In genomic region chr6:33118525-33119123, GRCh38 we compare ENCODE assay signal across 8 cellular contexts. TPM values are rescaled to one million over a fixed set of nuclear protein-coding genes. Genes with fewer than 3 reads are reported as not detected.
DNase-seq lines count a peak whose midpoint lies in the region; ATAC-seq and TF ChIP-seq lines count a peak whose summit lies in the region.

No MANE protein-coding gene starts in this region.

- no peak overlapping the region for H2BK120ac ChIP-seq in IMR-90 (ENCODE audit: low read depth, low read length)
- no peak overlapping the region for H2BK120ac ChIP-seq in mesendoderm (ENCODE audit: low read depth, low read length)

- H3K56ac ChIP-seq in IMR-90 (ENCODE audit: extremely low read depth, insufficient read depth, low read length) (no peak overlapping the region), mesendoderm (ENCODE audit: low read length) (peak overlapping the region; percentile 50)

- H3K27me3 ChIP-seq in IMR-90 (ENCODE audit: control insufficient read depth, insufficient read depth, low read length), result peaks cover 52% of the 10 kb centered on the region
- no peaks in the 10 kb centered on the region for H3K27me3 ChIP-seq in mesendoderm (ENCODE audit: insufficient read depth, low read length, poor library complexity)

- no peak overlapping the region for H3K14ac ChIP-seq in IMR-90 (replicated peaks; ENCODE audit: low read depth, low read length)

- H2BK5ac ChIP-seq in IMR-90 (ENCODE audit: low read depth, low read length, poor library complexity, severe bottlenecking) (no peak overlapping the region), mesendoderm (ENCODE audit: low read length) (no peak overlapping the region)

- WGBS in IMR-90 (ENCODE audit: extremely low coverage in 2 of 2, insufficient read length in 1 of 2), 2 experiments, result no CpG with 5 or more reads among the region's 3 CpGs
- no CpG with 5 or more reads among the region's 3 CpGs for WGBS in mesendoderm (ENCODE audit: extremely low coverage, insufficient coverage, low lambda C conversion rate)

- H3K9me3 ChIP-seq in IMR-90 (ENCODE audit: control insufficient read depth, insufficient read depth, low read length), result 0 out of 2 replicates have a peak, but pooled peaks cover 3% of the 10 kb centered on the region

- H3K79me2 ChIP-seq in mesendoderm (ENCODE audit: control insufficient read depth, insufficient read depth, low read length), result peaks cover 26% of the 10 kb centered on the region

- H3K36me3 ChIP-seq in IMR-90 (ENCODE audit: control insufficient read depth, insufficient read depth, low read length) (no peaks in the 10 kb centered on the region), mesendoderm (ENCODE audit: control insufficient read depth, insufficient read depth, low read length) (no peaks in the 10 kb centered on the region)

- dilution Hi-C loops in IMR-90 (cut with HindIII; ENCODE audit: low sequenced_read_pairs, unreplicated experiment), result no loop called here

- no peak overlapping the region for H3K4me3 ChIP-seq in IMR-90 (ENCODE audit: insufficient read depth, low read depth, low read length)
- H3K4me3 ChIP-seq in mesendoderm (ENCODE audit: low read length), result no peak overlapping the region

- H4K5ac ChIP-seq in IMR-90 (ENCODE audit: low read depth, low read length), result no peak overlapping the region
- H4K5ac ChIP-seq in mesendoderm (ENCODE audit: low read length), result no peak overlapping the region

- H3K9me1 ChIP-seq in IMR-90 (ENCODE audit: insufficient read depth, low read length), result no peaks in the 10 kb centered on the region

- H3K23ac ChIP-seq in IMR-90 (ENCODE audit: low read depth, low read length) (no peak overlapping the region), mesendoderm (ENCODE audit: low read length) (no peak overlapping the region)

- no peaks in the 10 kb centered on the region for H3K79me1 ChIP-seq in IMR-90 (ENCODE audit: low read depth in 1 of 2, low read length in 2 of 2)
- peaks cover 5% of the 10 kb centered on the region for H3K79me1 ChIP-seq in mesendoderm (ENCODE audit: low read length)

- no peak overlapping the region for H3K27ac ChIP-seq in IMR-90 (ENCODE audit: insufficient read depth, low read length)
- H3K27ac ChIP-seq in mesendoderm (ENCODE audit: low read depth, low read length), result no peak overlapping the region

- peak; percentile 42 for DNase-seq in DMS79 (lab: John Stamatoyannopoulos, UW)
- peak; percentile 49 for DNase-seq in IMR-90
- peak; percentile 80 for DNase-seq in OCI-M1 (lab: John Stamatoyannopoulos, UW)
- peak; percentile 35 to 59 for DNase-seq in dermis microvascular lymphatic vessel endothelial cell (ENCODE audit: low read depth in 2 of 2)
- peak; percentile 71 for DNase-seq in mesendoderm
- no peak for DNase-seq in epidermal melanocyte (ENCODE audit: insufficient read length, low spot score)
- DNase-seq in left colon, result no peak

- no peak overlapping the region for H3K9ac ChIP-seq in IMR-90 (ENCODE audit: low read depth, low read length)
- peak overlapping the region; percentile 42 for H3K9ac ChIP-seq in mesendoderm (ENCODE audit: low read length)

- BruUV-seq in IMR-90 (replicated peaks; lab: Mats Ljungman, UMichigan), result no TSS peak

- in situ Hi-C loops in IMR-90 (cut with MboI; ENCODE audit: low sequenced_read_pairs), result no loop called here

- no peak for TF ChIP-seq POLR2A in IMR-90 (IDR thresholded peaks at IDR 0.05; ENCODE audit: low read depth, low read length)

- H2BK20ac ChIP-seq in IMR-90 (ENCODE audit: low read depth, low read length), result no peak overlapping the region

- H2AK5ac ChIP-seq in IMR-90 (ENCODE audit: low read depth, low read length), result no peak overlapping the region
- no peak overlapping the region for H2AK5ac ChIP-seq in mesendoderm (ENCODE audit: low read length)

- intact Hi-C loops in IMR-90 (cut with micrococcal nuclease) (loop anchor here (1.0 kb wide), 3 partner anchors 30 to 130 kb away; no protein-coding TSS in a partner anchor), left colon (cut with DNase I, micrococcal nuclease) (loop anchor here in 1 of 2 donors (5.0 kb wide), 1 partner anchor 129 kb away; no protein-coding TSS in a partner anchor)

- peak; percentile 65 for TF ChIP-seq CTCF in IMR-90 (conservative IDR thresholded peaks at IDR 0.05; ENCODE audit: low read depth, low read length)

- ATAC-seq in IMR-90 (ENCODE audit: low read depth), result peak; percentile 72
- ATAC-seq in HG03175 (IDR thresholded peaks at IDR 0.05; ENCODE audit: unreplicated experiment), result no peak
- no peak for ATAC-seq in left colon

- H2AFZ ChIP-seq in IMR-90 (replicated peaks; ENCODE audit: low read length, poor library complexity), result no peak overlapping the region

- H4K8ac ChIP-seq in IMR-90 (ENCODE audit: low read depth in 2 of 2, low read length in 2 of 2) (no peak overlapping the region), mesendoderm (ENCODE audit: low read depth, low read length) (no peak overlapping the region)

- TF ChIP-seq RAD21 in IMR-90 (IDR thresholded peaks at IDR 0.05; ENCODE audit: low read length), result peak; percentile 56

- no peaks in the 10 kb centered on the region for H4K20me1 ChIP-seq in IMR-90 (ENCODE audit: insufficient read depth, low read length)

- CTCF ChIA-PET in IMR-90 (lab: Yijun Ruan, JAX), result interaction anchor here (1.6 kb wide), 2 partner anchors 17 to 36 kb away, joined by 3 to 4 read pairs; no protein-coding TSS in a partner anchor

- no peak overlapping the region for H2AK9ac ChIP-seq in IMR-90 (replicated peaks; ENCODE audit: low read depth, low read length, poor library complexity)

- POLR2A ChIA-PET in IMR-90 (lab: Charles Lee; ENCODE audit: unreplicated experiment), result interaction anchor here (0.6 kb wide), 1 partner anchor 90 kb away, joined by 3 read pairs; no protein-coding TSS in a partner anchor

- H3K4me1 ChIP-seq in IMR-90 (ENCODE audit: control insufficient read depth, insufficient read depth, low read length), result no peaks in the 10 kb centered on the region; the same call in 1 of the 2 replicates
- H3K4me1 ChIP-seq in mesendoderm (ENCODE audit: control insufficient read depth, low read depth, low read length), result no peaks in the 10 kb centered on the region

- H2BK15ac ChIP-seq in IMR-90 (ENCODE audit: low read depth, low read length), result no peak overlapping the region
- no peak overlapping the region for H2BK15ac ChIP-seq in mesendoderm (replicated peaks; ENCODE audit: low read depth)

- no peak overlapping the region for H3K4ac ChIP-seq in IMR-90 (ENCODE audit: low read depth, low read length)
- H3K4ac ChIP-seq in mesendoderm (ENCODE audit: low read depth, low read length), result no peak overlapping the region

- H4K91ac ChIP-seq in IMR-90 (ENCODE audit: insufficient read depth, low read depth, low read length), result no peak overlapping the region

- H3K4me2 ChIP-seq in IMR-90 (ENCODE audit: low read depth, low read length) (no peak overlapping the region), mesendoderm (ENCODE audit: low read length) (peak overlapping the region; percentile 25)

- H3K18ac ChIP-seq in IMR-90 (ENCODE audit: low read depth, low read length) (no peak overlapping the region), mesendoderm (ENCODE audit: low read length) (no peak overlapping the region)

TF ChIP-seq in IMR-90, 13 proteins besides CTCF, POLR2A, EP300 and RAD21:
- no peak for TF ChIP-seq NFE2L2 (IDR thresholded peaks at IDR 0.05; ENCODE audit: low read depth, low read length)
- TF ChIP-seq SMC3 (IDR thresholded peaks at IDR 0.05; ENCODE audit: low read depth, low read length), result peak; percentile 46; the same call in 1 of the 2 replicates

RNA-seq across cellular contexts. Expression of gene HLA-DPB1, which starts 42.8 kb away (rescaled TPM):
- total RNA-seq in IMR-90 (2012; rRNA removed) (5.8 and 7.7 TPM in 2 replicates), dermis microvascular lymphatic vessel endothelial cell (10.9 and 13.4 TPM in 2 replicates), left colon (10 to 100 TPM; 15.1 to 65.5 TPM)
- polyA plus RNA-seq in IMR-90 (2012; rRNA removed), result 9.7 and 10.7 TPM in 2 replicates
- 11.7 and 13.7 TPM in 2 replicates for polyA plus RNA-seq in IMR-90 (2012; cell fraction: cytosol; rRNA removed)
- polyA plus RNA-seq in IMR-90 (2012; cell fraction: nucleus; rRNA removed; ENCODE audit: low replicate concordance), result 4.3 and 7.0 TPM in 2 replicates
- 27.2 TPM for polyA plus RNA-seq in mesendoderm (2013, experiment 1 of 2)
- polyA plus RNA-seq in mesendoderm (2013, experiment 2 of 2), result 28.0 TPM

RNA-seq across cellular contexts. Expression of gene HLA-DPA1, which starts 45.2 kb away (rescaled TPM):
- total RNA-seq in IMR-90 (2012; rRNA removed), result not detected in 2 replicates
- not detected in 2 replicates for polyA plus RNA-seq in IMR-90 (2012; rRNA removed)
- polyA plus RNA-seq in IMR-90 (2012; cell fraction: cytosol; rRNA removed), result 0.03 and 0.05 TPM in 2 replicates
- not detected in 2 replicates for polyA plus RNA-seq in IMR-90 (2012; cell fraction: nucleus; rRNA removed; ENCODE audit: low replicate concordance)
- total RNA-seq in dermis microvascular lymphatic vessel endothelial cell, result 3.2 and 6.3 TPM in 2 replicates
- 4.9 TPM for polyA plus RNA-seq in mesendoderm (2013, experiment 1 of 2)
- 4.7 TPM for polyA plus RNA-seq in mesendoderm (2013, experiment 2 of 2)
- total RNA-seq in left colon, result 100 to 1,000 TPM in 1 of 2 donors, 10 to 100 TPM in 1; 14.8 to 103 TPM

Comparison
In these comparisons a context has a peak if more than half of its experiments do, and no peak if none do; other contexts are left out.
1. DNase-seq: peak in DMS79 (single experiment), IMR-90 (single experiment), OCI-M1 (single experiment), dermis microvascular lymphatic vessel endothelial cell (2 of 2) and mesendoderm (single experiment); none in epidermal melanocyte (single experiment) and left colon (0 of 2).